8 cellular contexts compared by ENCODE assay signal in the genomic region with DNA sequence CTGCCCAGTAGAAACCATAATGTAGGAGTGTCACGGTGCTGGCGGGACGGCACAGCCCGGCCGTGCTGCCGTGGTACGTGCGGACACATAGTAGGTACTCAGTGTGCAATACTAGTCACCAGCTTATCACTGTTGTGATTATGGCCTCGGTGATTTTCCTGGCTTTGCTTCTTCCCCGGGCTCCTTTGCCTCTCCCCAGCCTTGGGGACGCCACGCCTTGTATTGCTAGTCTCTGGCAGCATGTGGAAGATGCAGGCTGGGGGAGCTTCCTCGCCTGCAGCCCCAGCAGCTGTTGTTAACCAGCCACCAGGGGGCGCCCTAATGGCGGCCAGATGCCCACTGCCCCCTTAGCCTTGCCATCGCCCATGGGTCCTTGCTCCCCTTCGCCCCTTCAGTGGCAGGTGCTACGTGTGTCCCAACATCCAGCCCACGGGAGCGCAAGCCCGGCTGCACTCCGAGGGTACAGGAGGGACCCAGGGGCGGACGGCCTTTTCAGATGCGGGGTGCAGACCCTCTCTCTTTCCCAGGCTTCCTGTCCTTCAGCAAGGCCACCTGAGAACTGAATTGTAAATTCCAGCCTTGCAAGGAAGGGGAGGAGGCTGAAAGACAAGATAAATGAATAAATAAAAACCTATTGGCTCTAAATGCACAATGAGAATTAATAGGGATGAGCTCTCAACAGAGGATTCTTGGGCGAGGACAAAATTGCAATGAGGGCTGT. TPM values are rescaled to one million over a fixed set of nuclear protein-coding genes. Genes with fewer than 3 reads are reported as not detected.
A peak's percentile ranks its signal among the peaks of the same experiment; 100 is the strongest.
DNase-seq lines count a peak whose midpoint lies in the region; ATAC-seq and TF ChIP-seq lines count a peak whose summit lies in the region.

No MANE protein-coding gene starts in this region.

- H3K9me3 ChIP-seq in T-helper 17 cell (ENCODE audit: control insufficient read depth, low read length, poor library complexity, severe bottlenecking), result no peaks in the 10 kb centered on the region
- H3K9me3 ChIP-seq in adrenal gland (replicated peaks in 1 of 3), result no peaks in the 10 kb centered on the region

- H3K4me1 ChIP-seq in adrenal gland (replicated peaks in 1 of 2), result peaks cover 7 to 9% of the 10 kb centered on the region in 2 donors

- H3K36me3 Mint-ChIP-seq in T-helper 17 cell (ENCODE audit: low read depth), result peaks cover 6% of the 10 kb centered on the region

- peaks cover 2% of the 10 kb centered on the region for H3K4me1 Mint-ChIP-seq in T-helper 17 cell

- TF ChIP-seq CTCF in LNCaP clone FGC (IDR thresholded peaks at IDR 0.05; ENCODE audit: control insufficient read depth, extremely low read depth, insufficient read depth), result peak; percentile 86
- TF ChIP-seq CTCF in adrenal gland (IDR thresholded peaks at IDR 0.05), result peak; percentile 67 to 80 (median 74)

- no peaks in the 10 kb centered on the region for H3K27me3 ChIP-seq in adrenal gland

- H3K27me3 Mint-ChIP-seq in T-helper 17 cell, result peaks cover 51% of the 10 kb centered on the region

- H3K4me3 ChIP-seq in LNCaP clone FGC (ENCODE audit: low read depth, low read length), result no peak overlapping the region
- H3K4me3 ChIP-seq in adrenal gland, result no peak overlapping the region

- H3K36me3 ChIP-seq in adrenal gland (replicated peaks in 1 of 2), result no peaks in the 10 kb centered on the region

- ATAC-seq in T-helper 17 cell (peak; percentile 68), GM21619 (IDR thresholded peaks at IDR 0.05; ENCODE audit: unreplicated experiment) (no peak), HG02763 (IDR thresholded peaks at IDR 0.05; ENCODE audit: unreplicated experiment) (no peak)

- DNase-seq in DMS53 (lab: John Stamatoyannopoulos, UW) (peak; percentile 87), LNCaP clone FGC (ENCODE audit: low read depth) (no peak), T-helper 17 cell (peak; percentile 35 to 60 (median 41)), adrenal gland (peak; percentile 45 to 71 (median 61)), hepatic stellate cell (ENCODE audit: low spot score) (peak; percentile 77)
- DNase-seq in stimulated activated CD4-positive, alpha-beta T cell treated with anti-CD3 and anti-CD28 coated beads, Interleukin-1b, Interleukin-23, amount 100 ng/mL, for 1 hour (ENCODE audit: low read depth in 2 of 2), result peak; percentile 39 to 41

- 49 to 70% (median 50%) methylated on average over 13 to 26 of the region's 26 CpGs for WGBS in adrenal gland, 4 donors

- TF ChIP-seq POLR2A in adrenal gland (IDR thresholded peaks at IDR 0.05), result no peak

- intact Hi-C loops in adrenal gland (cut with DNase I), result loop anchor here (5.0 to 10.0 kb wide), 3 partner anchors 67 to 765 kb away; no protein-coding TSS in a partner anchor

- H3K4me3 Mint-ChIP-seq in T-helper 17 cell, result no peak overlapping the region

- no peak overlapping the region for H3K27ac ChIP-seq in adrenal gland

- no peak overlapping the region for H3K27ac Mint-ChIP-seq in T-helper 17 cell

RNA-seq across cellular contexts. Expression of a gene that starts 8.0 kb away (rescaled TPM):
- 1 to 10 TPM; 3.3 to 3.6 TPM for total RNA-seq in T-helper 17 cell
- total RNA-seq in adrenal gland, result 10 to 100 TPM in 4 of 8 donors, 1 to 10 TPM in 4; 1.1 to 21.6 (median 10.4) TPM
- 1 to 10 TPM in 2 of 3 donors, under 1 TPM in 1; 0.37 to 6.0 (median 2.2) TPM for polyA plus RNA-seq in adrenal gland
